In the genomic region with DNA sequence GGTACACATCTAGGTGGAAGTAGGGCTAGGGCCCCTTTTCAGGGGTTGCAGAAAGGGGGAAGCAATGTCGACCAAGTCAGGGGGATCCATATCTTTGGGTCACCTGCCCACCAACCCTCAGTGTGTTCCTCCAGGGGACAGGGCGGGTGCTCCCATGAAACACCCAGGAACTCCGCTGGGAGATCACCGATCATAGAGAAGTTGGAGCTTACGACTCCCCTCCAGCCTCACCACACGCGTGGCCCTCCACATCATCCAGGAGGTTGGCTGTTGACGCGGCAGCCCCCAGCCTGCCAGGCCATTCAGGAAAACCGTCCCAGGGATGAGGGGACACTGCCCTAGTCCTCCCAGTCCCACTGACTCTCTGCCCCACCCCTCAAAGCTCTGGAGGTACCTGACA, we compare ENCODE assay signal across 14 cellular contexts. TPM values are rescaled to one million over a fixed set of nuclear protein-coding genes. Genes with fewer than 3 reads are reported as not detected.
DNase-seq lines count a peak whose midpoint lies in the region; ATAC-seq and TF ChIP-seq lines count a peak whose summit lies in the region.
"Had no signal": no experiment of that assay in that cellular context is flagged by ENCODE, and none has a peak within 500 bp of the region (broad histone marks: within the 10 kb centered on the region; RNA-seq: fewer than 3 reads in every experiment).

No MANE protein-coding gene starts in this region.

- H3K14ac ChIP-seq in neuronal stem cell (ENCODE audit: low read length) = no peak overlapping the region

- no peak overlapping the region for H4K91ac ChIP-seq in neuronal stem cell (ENCODE audit: low read depth, low read length, poor library complexity)

- H3K9me3 Mint-ChIP-seq in brain = no peaks in the 10 kb centered on the region
- no peaks in the 10 kb centered on the region for H3K9me3 Mint-ChIP-seq in activated T-helper 2 cell treated with anti-CD3 and anti-CD28 coated beads, Interferon-gamma antibody, Interleukin-2, Interleukin-4, amounts not matched to agents 10 μg/mL and 5 μg/mL and 100 μg/mL, durations not matched to agents 14 hours and 24 hours and 36 hours
- no peaks in the 10 kb centered on the region for H3K9me3 Mint-ChIP-seq in naive thymus-derived CD4-positive, alpha-beta T cell
- H3K9me3 Mint-ChIP-seq: memory B cell had no signal

- H2BK5ac ChIP-seq in neuronal stem cell (ENCODE audit: low read length) = peak overlapping the region; percentile 57

- no peak for TF ChIP-seq CTCF in brain (conservative IDR thresholded peaks at IDR 0.05)

- CTCF ChIA-PET in naive thymus-derived CD4-positive, alpha-beta T cell (lab: Charles Lee) = interaction anchor here (2.0 kb wide), 1 partner anchor 8 kb away, joined by 5 read pairs; no protein-coding TSS in a partner anchor

- H2AK5ac ChIP-seq in neuronal stem cell (ENCODE audit: low read depth, low read length) = peak overlapping the region; percentile 68

- no peak overlapping the region for H3K23ac ChIP-seq in neuronal stem cell (ENCODE audit: low read depth, low read length, poor library complexity)

- no peak overlapping the region for H2BK12ac ChIP-seq in neuronal stem cell (ENCODE audit: low read length)

- H3K27me3 ChIP-seq in right cardiac atrium (ENCODE audit: control insufficient read depth, insufficient read depth) (no peaks in the 10 kb centered on the region), neuronal stem cell (ENCODE audit: control insufficient read depth in 3 of 3, insufficient read depth in 3 of 3, low read depth in 1 of 3, low read length in 3 of 3) (peaks cover 0 to 8% (median 0%) of the 10 kb centered on the region in 3 experiments)
- H3K27me3 ChIP-seq in naive thymus-derived CD4-positive, alpha-beta T cell (ENCODE audit: control insufficient read depth in 2 of 2, insufficient read depth in 2 of 2, low read length in 2 of 2) = no peaks in the 10 kb centered on the region

- H2BK120ac ChIP-seq in neuronal stem cell (ENCODE audit: low read depth, low read length) = no peak overlapping the region

- POLR2A ChIA-PET in naive thymus-derived CD4-positive, alpha-beta T cell (lab: Charles Lee) = interaction anchor here (0.5 to 1.1 kb wide), 2 partner anchors 16 to 79 kb away, joined by 3 read pairs; no protein-coding TSS in a partner anchor

- H3K36me3 ChIP-seq in neuronal stem cell (replicated peaks in 1 of 2; ENCODE audit: control insufficient read depth in 2 of 2, insufficient read depth in 2 of 2, low read length in 2 of 2) (peaks cover 8 to 95% of the 10 kb centered on the region in 2 donors), urinary bladder (ENCODE audit: insufficient read depth) (no peaks in the 10 kb centered on the region)
- no peaks in the 10 kb centered on the region for H3K36me3 ChIP-seq in naive thymus-derived CD4-positive, alpha-beta T cell (ENCODE audit: control insufficient read depth in 2 of 3, insufficient read depth in 3 of 3, low read length in 3 of 3)

- H3K4me1 Mint-ChIP-seq in brain = peaks cover 56% of the 10 kb centered on the region
- peaks cover 6% of the 10 kb centered on the region for H3K4me1 Mint-ChIP-seq in activated T-helper 2 cell treated with anti-CD3 and anti-CD28 coated beads, Interferon-gamma antibody, Interleukin-2, Interleukin-4, amounts not matched to agents 10 μg/mL and 5 μg/mL and 100 μg/mL, durations not matched to agents 14 hours and 24 hours and 36 hours (ENCODE audit: low read depth)
- H3K4me1 Mint-ChIP-seq in naive thymus-derived CD4-positive, alpha-beta T cell = peaks cover 9 to 13% (median 12%) of the 10 kb centered on the region in 7 donors

- no peak overlapping the region for H4K8ac ChIP-seq in neuronal stem cell (ENCODE audit: low read depth, low read length)

- ATAC-seq in Right ventricle myocardium superior (ENCODE audit: poor library complexity) (no peak), right cardiac atrium (no peak)
- no peak for ATAC-seq in naive thymus-derived CD4-positive, alpha-beta T cell

- peak overlapping the region; percentile 7 for H3K9ac ChIP-seq in neuronal stem cell (ENCODE audit: low read depth, low read length, poor library complexity)

- no peaks in the 10 kb centered on the region for H3K9me3 ChIP-seq in right cardiac atrium (ENCODE audit: control insufficient read depth, low read length)
- H3K9me3 ChIP-seq in neuronal stem cell (replicated peaks in 1 of 2; ENCODE audit: control insufficient read depth in 2 of 2, insufficient read depth in 1 of 2, low read depth in 1 of 2, low read length in 2 of 2) = peaks cover 0 to 2% of the 10 kb centered on the region in 2 donors
- H3K9me3 ChIP-seq in naive thymus-derived CD4-positive, alpha-beta T cell (ENCODE audit: control insufficient read depth in 2 of 3, low read length in 3 of 3) = no peaks in the 10 kb centered on the region
- H3K9me3 ChIP-seq: Caco-2 had no signal

- H3K27me3 Mint-ChIP-seq in brain = peaks cover 6% of the 10 kb centered on the region
- H3K27me3 Mint-ChIP-seq in activated T-helper 2 cell treated with anti-CD3 and anti-CD28 coated beads, Interferon-gamma antibody, Interleukin-2, Interleukin-4, amounts not matched to agents 10 μg/mL and 5 μg/mL and 100 μg/mL, durations not matched to agents 14 hours and 24 hours and 36 hours (ENCODE audit: low read depth) = peaks cover 23% of the 10 kb centered on the region
- H3K27me3 Mint-ChIP-seq in naive thymus-derived CD4-positive, alpha-beta T cell = peaks cover 0 to 32% (median 0%) of the 10 kb centered on the region in 5 donors

- no peak overlapping the region for H3K4ac ChIP-seq in neuronal stem cell (ENCODE audit: low read length)

- 94% methylated on average over 10 of the region's 10 CpGs for WGBS in right cardiac atrium
- WGBS in neuronal stem cell (ENCODE audit: extremely low coverage in 2 of 2, insufficient read length in 2 of 2, insufficient replicate concordance in 1 of 2), 2 donors = no CpG with 5 or more reads among the region's 10 CpGs
- 93% methylated on average over 10 of the region's 10 CpGs for WGBS in urinary bladder

- H3K79me1 ChIP-seq in neuronal stem cell (ENCODE audit: low read depth, low read length) = no peaks in the 10 kb centered on the region

- H3K4me1 ChIP-seq in right cardiac atrium (ENCODE audit: control insufficient read depth, insufficient read depth, low read length) (peaks cover 3% of the 10 kb centered on the region), neuronal stem cell (ENCODE audit: control insufficient read depth in 2 of 2, insufficient read depth in 1 of 2, low read depth in 1 of 2, low read length in 2 of 2) (peaks cover 5 to 29% of the 10 kb centered on the region in 2 donors), urinary bladder (ENCODE audit: insufficient read depth) (no peaks in the 10 kb centered on the region)
- peaks cover 0 to 10% of the 10 kb centered on the region in 2 donors for H3K4me1 ChIP-seq in naive thymus-derived CD4-positive, alpha-beta T cell (ENCODE audit: control insufficient read depth in 2 of 2, insufficient read depth in 2 of 2, low read length in 2 of 2)

- no peak overlapping the region for H3K4me2 ChIP-seq in neuronal stem cell (ENCODE audit: insufficient read depth, low read length, poor library complexity, severe bottlenecking)

- peak overlapping the region; percentile 67 for H3K18ac ChIP-seq in neuronal stem cell (ENCODE audit: low read length)

- peak; percentile 24 for DNase-seq in Right ventricle myocardium superior
- no peak for DNase-seq in right cardiac atrium
- DNase-seq in neuronal stem cell (ENCODE audit: low spot score) = no peak
- DNase-seq in T-helper 2 cell = no peak
- no peak for DNase-seq in activated T-helper 2 cell treated with anti-CD3 and anti-CD28 coated beads, Interferon-gamma antibody, Interleukin-2, Interleukin-4, amounts not matched to agents 10 μg/mL and 5 μg/mL and 100 μg/mL, durations not matched to agents 14 hours and 24 hours and 36 hours (ENCODE audit: low spot score)
- DNase-seq in naive thymus-derived CD4-positive, alpha-beta T cell = no peak
- DNase-seq: Caco-2, GDM1, Karpas-422, NCI-H146, NCI-H446 had no signal

- H2BK15ac ChIP-seq in neuronal stem cell (ENCODE audit: low read length) = peak overlapping the region; percentile 28

- peaks cover 34% of the 10 kb centered on the region for H3K36me3 Mint-ChIP-seq in brain
- no peaks in the 10 kb centered on the region for H3K36me3 Mint-ChIP-seq in activated T-helper 2 cell treated with anti-CD3 and anti-CD28 coated beads, Interferon-gamma antibody, Interleukin-2, Interleukin-4, amounts not matched to agents 10 μg/mL and 5 μg/mL and 100 μg/mL, durations not matched to agents 14 hours and 24 hours and 36 hours (ENCODE audit: low read depth)
- no peaks in the 10 kb centered on the region for H3K36me3 Mint-ChIP-seq in naive thymus-derived CD4-positive, alpha-beta T cell
- H3K36me3 Mint-ChIP-seq: memory B cell had no signal

- intact Hi-C loops in Right ventricle myocardium superior (cut with DNase I) (no loop called here), right cardiac atrium (cut with DNase I) (loop anchor here in 2 of 4 donors (10.0 kb wide), 1 partner anchor 218 kb away; the partner anchor contains the start of gene DYNLL2 (in 2 of the 2))
- intact Hi-C loops in activated T-helper 2 cell treated with anti-CD3 and anti-CD28 coated beads, Interferon-gamma antibody, Interleukin-2, Interleukin-4, amounts not matched to agents 10 μg/mL and 5 μg/mL and 100 μg/mL, durations not matched to agents 14 hours and 24 hours and 36 hours (cut with micrococcal nuclease) = no loop called here
- intact Hi-C loops in naive thymus-derived CD4-positive, alpha-beta T cell (cut with micrococcal nuclease) = no loop called here

- H3K4me3 Mint-ChIP-seq in brain = no peak overlapping the region
- H3K4me3 Mint-ChIP-seq in activated T-helper 2 cell treated with anti-CD3 and anti-CD28 coated beads, Interferon-gamma antibody, Interleukin-2, Interleukin-4, amounts not matched to agents 10 μg/mL and 5 μg/mL and 100 μg/mL, durations not matched to agents 14 hours and 24 hours and 36 hours (ENCODE audit: low read depth) = no peak overlapping the region
- H3K4me3 Mint-ChIP-seq in naive thymus-derived CD4-positive, alpha-beta T cell = no peak overlapping the region
- H3K4me3 Mint-ChIP-seq: memory B cell had no signal

- H3K4me3 ChIP-seq in right cardiac atrium (ENCODE audit: low read length) (no peak overlapping the region), neuronal stem cell (ENCODE audit: low read length in 2 of 2) (no peak overlapping the region), urinary bladder (ENCODE audit: low read depth, low read length) (no peak overlapping the region)
- no peak overlapping the region for H3K4me3 ChIP-seq in naive thymus-derived CD4-positive, alpha-beta T cell (ENCODE audit: low read length)

- H3K27ac ChIP-seq in right cardiac atrium (ENCODE audit: low read length) = no peak overlapping the region
- no peak overlapping the region for H3K27ac ChIP-seq in neuronal stem cell (replicated peaks; ENCODE audit: low read length)
- H3K27ac ChIP-seq in urinary bladder (ENCODE audit: low read depth) = peak overlapping the region; percentile 86
- no peak overlapping the region for H3K27ac ChIP-seq in naive thymus-derived CD4-positive, alpha-beta T cell (ENCODE audit: low read depth, low read length)

- peak overlapping the region in 3 of 5 experiments; percentile 91 to 98 (median 96) for H3K27ac Mint-ChIP-seq in brain
- H3K27ac Mint-ChIP-seq in activated T-helper 2 cell treated with anti-CD3 and anti-CD28 coated beads, Interferon-gamma antibody, Interleukin-2, Interleukin-4, amounts not matched to agents 10 μg/mL and 5 μg/mL and 100 μg/mL, durations not matched to agents 14 hours and 24 hours and 36 hours = no peak overlapping the region
- peak overlapping the region in 1 of 9 donors; percentile 29 for H3K27ac Mint-ChIP-seq in naive thymus-derived CD4-positive, alpha-beta T cell
- H3K27ac Mint-ChIP-seq: memory B cell had no signal

- no peak overlapping the region for H2AFZ ChIP-seq in neuronal stem cell (ENCODE audit: low read length)

RNA-seq across cellular contexts. Expression of gene MRPS23, which starts 17.3 kb away (rescaled TPM):
- total RNA-seq in Right ventricle myocardium superior (89.8 TPM), right cardiac atrium (10 to 100 TPM; 50.9 to 68.3 (median 61.1) TPM), urinary bladder (17.3 TPM)
- polyA plus RNA-seq in right cardiac atrium (54.7 TPM), brain (ENCODE audit: insufficient read depth, low read depth, low replicate concordance) (58.5 TPM), urinary bladder (41.2 TPM)
- polyA plus RNA-seq in neuronal stem cell (2013, experiment 1 of 2) = 21.6 TPM
- polyA plus RNA-seq in neuronal stem cell (2013, experiment 2 of 2) = 19.9 TPM
- 69.5 and 71.6 TPM in 2 replicates for total RNA-seq in activated T-helper 2 cell treated with anti-CD3 and anti-CD28 coated beads, Interferon-gamma antibody, Interleukin-2, Interleukin-4, amounts not matched to agents 10 μg/mL and 5 μg/mL and 100 μg/mL, durations not matched to agents 14 hours and 24 hours and 36 hours
- 10 to 100 TPM; 13.0 to 40.5 (median 24.6) TPM for total RNA-seq in naive thymus-derived CD4-positive, alpha-beta T cell
- polyA plus RNA-seq in naive thymus-derived CD4-positive, alpha-beta T cell = 10 to 100 TPM; 26.5 to 42.8 TPM
